In genomic region chr6:124947821-124948451, GRCh38 we compare ENCODE assay signal across 30 cellular contexts. TPM values are rescaled to one million over a fixed set of nuclear protein-coding genes. Genes with fewer than 3 reads are reported as not detected.
DNase-seq lines count a peak whose midpoint lies in the region; ATAC-seq and TF ChIP-seq lines count a peak whose summit lies in the region.
"Had no signal": no experiment of that assay in that cellular context is flagged by ENCODE, and none has a peak within 500 bp of the region (broad histone marks: within the 10 kb centered on the region; RNA-seq: fewer than 3 reads in every experiment).

No MANE protein-coding gene starts in this region.

- no peaks in the 10 kb centered on the region for H3K79me2 ChIP-seq in fibroblast of lung (ENCODE audit: control insufficient read depth, insufficient read depth, low read length)
- H3K79me2 ChIP-seq: hepatocyte, parathyroid adenoma had no signal

- H3K9me3 Mint-ChIP-seq in WTC11 = peaks cover 7% of the 10 kb centered on the region
- no peaks in the 10 kb centered on the region for H3K9me3 Mint-ChIP-seq in activated CD4-positive, alpha-beta memory T cell treated with anti-CD3 and anti-CD28 coated beads for 36 hours
- H3K9me3 Mint-ChIP-seq: activated CD4-positive, alpha-beta T cell treated with anti-CD3 and anti-CD28 coated beads, Interleukin-2, amount 10 ng/mL, durations not matched to agents 7 days and 5 days; CD8-positive, alpha-beta T cell; stimulated activated naive CD8-positive, alpha-beta T cell treated with anti-CD3 and anti-CD28 coated beads, Interleukin-15, amount 100 ng/mL, for 72 hours had no signal

- no peak overlapping the region for H3K4me3 Mint-ChIP-seq in WTC11
- H3K4me3 Mint-ChIP-seq in activated CD4-positive, alpha-beta memory T cell treated with anti-CD3 and anti-CD28 coated beads for 36 hours = no peak overlapping the region
- H3K4me3 Mint-ChIP-seq: activated CD4-positive, alpha-beta T cell treated with anti-CD3 and anti-CD28 coated beads, Interleukin-2, amount 10 ng/mL, durations not matched to agents 7 days and 5 days; activated naive CD4-positive, alpha-beta T cell treated with anti-CD3 and anti-CD28 coated beads, Interleukin-2, amount 50 U/mL, for 24 hours; CD8-positive, alpha-beta T cell; stimulated activated naive CD8-positive, alpha-beta T cell treated with anti-CD3 and anti-CD28 coated beads, Interleukin-15, amount 100 ng/mL, for 72 hours had no signal

- H3K27me3 ChIP-seq in RWPE2 (ENCODE audit: insufficient read depth, poor library complexity, severe bottlenecking) (no peaks in the 10 kb centered on the region), fibroblast of lung (ENCODE audit: control insufficient read depth, insufficient read depth, low read length) (no peaks in the 10 kb centered on the region)
- H3K27me3 ChIP-seq: ascending aorta, dorsolateral prefrontal cortex, hepatocyte, sigmoid colon, tibial artery had no signal

- H3K4me3 ChIP-seq in RWPE2 (ENCODE audit: severe bottlenecking) (no peak overlapping the region), fibroblast of lung (replicated peaks in 1 of 4; ENCODE audit: control extremely low read depth in 1 of 4, insufficient read depth in 1 of 4, low read depth in 3 of 4, low read length in 4 of 4) (no peak overlapping the region), retinal pigment epithelial cell (ENCODE audit: low read length) (no peak overlapping the region)
- H3K4me3 ChIP-seq: ascending aorta, dorsolateral prefrontal cortex, hepatocyte, lung, sigmoid colon, tibial artery had no signal

- H3K9ac ChIP-seq in fibroblast of lung (ENCODE audit: insufficient read depth, low read length) = no peak overlapping the region
- H3K9ac ChIP-seq: parathyroid adenoma had no signal

- peaks cover 15% of the 10 kb centered on the region for H3K4me1 Mint-ChIP-seq in WTC11
- peaks cover 2% of the 10 kb centered on the region for H3K4me1 Mint-ChIP-seq in activated CD4-positive, alpha-beta memory T cell treated with anti-CD3 and anti-CD28 coated beads for 36 hours (ENCODE audit: low read depth)
- H3K4me1 Mint-ChIP-seq: activated CD4-positive, alpha-beta T cell treated with anti-CD3 and anti-CD28 coated beads, Interleukin-2, amount 10 ng/mL, durations not matched to agents 7 days and 5 days; activated naive CD4-positive, alpha-beta T cell treated with anti-CD3 and anti-CD28 coated beads, Interleukin-2, amount 50 U/mL, for 24 hours; stimulated activated naive CD8-positive, alpha-beta T cell treated with anti-CD3 and anti-CD28 coated beads, Interleukin-15, amount 100 ng/mL, for 72 hours had no signal

- no peaks in the 10 kb centered on the region for H3K36me3 ChIP-seq in RWPE2 (ENCODE audit: low read depth)
- H3K36me3 ChIP-seq in fibroblast of lung (ENCODE audit: control insufficient read depth, insufficient read depth, low read length) = no peaks in the 10 kb centered on the region
- H3K36me3 ChIP-seq: ascending aorta, sigmoid colon, tibial artery, WERI-Rb-1 had no signal

- CTCF ChIA-PET in WTC11 (lab: Charles Lee) = no interaction called here
- CTCF ChIA-PET in activated CD4-positive, alpha-beta memory T cell treated with anti-CD3 and anti-CD28 coated beads for 36 hours (lab: Charles Lee) = no interaction called here

- intact Hi-C loops in activated CD4-positive, alpha-beta memory T cell treated with anti-CD3 and anti-CD28 coated beads for 36 hours (cut with micrococcal nuclease) = no loop called here
- intact Hi-C loops in posterior vena cava (cut with DNase I) = loop anchor here in 1 of 2 donors (10.0 kb wide), 1 partner anchor 1717 kb away; no protein-coding TSS in a partner anchor

- DNase-seq in GM03348 (ENCODE audit: low spot score) (peak; percentile 12), RWPE2 (ENCODE audit: low spot score) (no peak), fibroblast of lung (ENCODE audit: low read depth in 2 of 2) (peak; percentile 22 to 50), retinal pigment epithelial cell (ENCODE audit: low read depth) (peak; percentile 66), WTC11 (ENCODE audit: low spot score) (no peak), posterior vena cava (ENCODE audit: low spot score) (no peak)
- no peak for DNase-seq in activated CD4-positive, alpha-beta memory T cell treated with anti-CD3 and anti-CD28 coated beads for 36 hours
- DNase-seq in activated CD4-positive, alpha-beta T cell treated with anti-CD3 and anti-CD28 coated beads, Interleukin-2, amount 50 U/mL, for 48 hours = no peak
- DNase-seq: activated CD4-positive, alpha-beta T cell treated with anti-CD3 and anti-CD28 coated beads, Interleukin-2, amount 10 ng/mL, durations not matched to agents 7 days and 5 days; AML-193; CD8-positive, alpha-beta T cell; DMS153; dorsolateral prefrontal cortex; GF-D8; H7; kidney; NCI-H1092; NCI-H187; NCI-H526; sigmoid colon; stimulated activated naive CD8-positive, alpha-beta T cell treated with anti-CD3 and anti-CD28 coated beads, Interleukin-15, amount 100 ng/mL, for 72 hours; tibial artery; WERI-Rb-1 had no signal

- H2AFZ ChIP-seq in fibroblast of lung (ENCODE audit: low read length) = no peak overlapping the region
- H2AFZ ChIP-seq: hepatocyte, parathyroid adenoma had no signal

- H3K27ac ChIP-seq in RWPE2 (ENCODE audit: poor library complexity, severe bottlenecking) (no peak overlapping the region), fibroblast of lung (ENCODE audit: insufficient read depth, low read length) (no peak overlapping the region)
- H3K27ac ChIP-seq: ascending aorta, dorsolateral prefrontal cortex, hepatocyte, parathyroid adenoma, RWPE1, sigmoid colon, tibial artery, WERI-Rb-1 had no signal

- H3K27ac Mint-ChIP-seq in WTC11 = no peak overlapping the region
- no peak overlapping the region for H3K27ac Mint-ChIP-seq in activated CD4-positive, alpha-beta memory T cell treated with anti-CD3 and anti-CD28 coated beads for 36 hours
- H3K27ac Mint-ChIP-seq: activated CD4-positive, alpha-beta T cell treated with anti-CD3 and anti-CD28 coated beads, Interleukin-2, amount 10 ng/mL, durations not matched to agents 7 days and 5 days; activated naive CD4-positive, alpha-beta T cell treated with anti-CD3 and anti-CD28 coated beads, Interleukin-2, amount 50 U/mL, for 24 hours; CD8-positive, alpha-beta T cell; stimulated activated naive CD8-positive, alpha-beta T cell treated with anti-CD3 and anti-CD28 coated beads, Interleukin-15, amount 100 ng/mL, for 72 hours had no signal

- no peaks in the 10 kb centered on the region for H4K20me1 ChIP-seq in fibroblast of lung (ENCODE audit: control insufficient read depth, extremely low read depth, insufficient read depth, low read length)

- TF ChIP-seq CTCF in RWPE2 (IDR thresholded peaks at IDR 0.05; ENCODE audit: poor library complexity, severe bottlenecking) (no peak), fibroblast of lung (conservative IDR thresholded peaks at IDR 0.05 in 1 of 2, IDR thresholded peaks at IDR 0.05 in 1 of 2; ENCODE audit: low read depth in 1 of 2, low read length in 2 of 2) (no peak), retinal pigment epithelial cell (conservative IDR thresholded peaks at IDR 0.05; ENCODE audit: low read depth, low read length) (no peak), WTC11 (IDR thresholded peaks at IDR 0.05) (no peak)

- POLR2A ChIA-PET in WTC11 (lab: Charles Lee) = no interaction called here
- POLR2A ChIA-PET in activated CD4-positive, alpha-beta memory T cell treated with anti-CD3 and anti-CD28 coated beads for 36 hours (lab: Charles Lee) = no interaction called here

- ATAC-seq in RWPE2 (ENCODE audit: low read depth) = peak; percentile 53
- no peak for ATAC-seq in WTC11
- ATAC-seq: CD8-positive, alpha-beta T cell; HepG2; stimulated activated naive CD8-positive, alpha-beta T cell treated with anti-CD3 and anti-CD28 coated beads, Interleukin-15, amount 100 ng/mL, for 72 hours had no signal

- no peaks in the 10 kb centered on the region for H3K36me3 Mint-ChIP-seq in WTC11
- H3K36me3 Mint-ChIP-seq in activated CD4-positive, alpha-beta memory T cell treated with anti-CD3 and anti-CD28 coated beads for 36 hours = no peaks in the 10 kb centered on the region
- H3K36me3 Mint-ChIP-seq: activated naive CD4-positive, alpha-beta T cell treated with anti-CD3 and anti-CD28 coated beads, Interleukin-2, amount 50 U/mL, for 24 hours; CD8-positive, alpha-beta T cell had no signal

- H3K9me3 ChIP-seq in RWPE2 (ENCODE audit: severe bottlenecking) (peaks cover 3% of the 10 kb centered on the region), fibroblast of lung (ENCODE audit: control insufficient read depth, insufficient read depth, low read depth, low read length) (no peaks in the 10 kb centered on the region)
- H3K9me3 ChIP-seq: ascending aorta, sigmoid colon, tibial artery had no signal

- H3K4me2 ChIP-seq in fibroblast of lung (ENCODE audit: extremely low read depth, insufficient read depth, low read length) = peak overlapping the region; percentile 44
- H3K4me2 ChIP-seq: hepatocyte had no signal

- no peaks in the 10 kb centered on the region for H3K27me3 Mint-ChIP-seq in WTC11 (ENCODE audit: low read depth)
- H3K27me3 Mint-ChIP-seq in activated CD4-positive, alpha-beta memory T cell treated with anti-CD3 and anti-CD28 coated beads for 36 hours = no peaks in the 10 kb centered on the region
- H3K27me3 Mint-ChIP-seq: stimulated activated naive CD8-positive, alpha-beta T cell treated with anti-CD3 and anti-CD28 coated beads, Interleukin-15, amount 100 ng/mL, for 72 hours had no signal

- H3K4me1 ChIP-seq in RWPE2 (ENCODE audit: insufficient read depth, poor library complexity, severe bottlenecking) (peaks cover 17% of the 10 kb centered on the region), fibroblast of lung (ENCODE audit: control insufficient read depth, extremely low read depth, insufficient read depth, low read length) (peaks cover 2% of the 10 kb centered on the region)
- H3K4me1 ChIP-seq: ascending aorta, parathyroid adenoma, sigmoid colon had no signal

TF ChIP-seq in WTC11, 78 proteins besides CTCF, POLR2A, EP300 and RAD21 (continues in another document):
- TF ChIP-seq GABPB1 (CRISPR knock-in tag; IDR thresholded peaks at IDR 0.05) (no peak), NR1H2 (CRISPR knock-in tag; IDR thresholded peaks at IDR 0.05) (no peak)

RNA-seq across cellular contexts. Expression of gene RNF217, which starts 14.3 kb away (rescaled TPM):
- 10.5 and 13.2 TPM in 2 replicates for total RNA-seq in fibroblast of lung
- polyA plus RNA-seq in fibroblast of lung = 9.8 and 19.5 TPM in 2 replicates
- polyA plus RNA-seq in fibroblast of lung (2012) = 7.2 and 11.9 TPM in 2 replicates
- 4.3 and 5.7 TPM in 2 replicates for polyA minus RNA-seq in fibroblast of lung (ENCODE audit: low replicate concordance)
- total RNA-seq in WTC11 (2021) = 7.4 to 12.2 TPM (median 11.0 TPM) in 3 replicates
- total RNA-seq in activated CD4-positive, alpha-beta memory T cell treated with anti-CD3 and anti-CD28 coated beads for 36 hours = 1 to 10 TPM in 1 of 2 experiments, under 1 TPM in 1; 0.52 to 1.1 TPM
- 10 to 100 TPM; 23.7 to 29.2 TPM for total RNA-seq in posterior vena cava
- total RNA-seq: CD8-positive, alpha-beta T cell had no signal

Comparison
In these comparisons a context has a peak if more than half of its experiments do, and no peak if none do; other contexts are left out.
1. DNase-seq: peak in GM03348 (single experiment), fibroblast of lung (2 of 2) and retinal pigment epithelial cell (single experiment); none in RWPE2 (single experiment), WTC11 (single experiment), activated CD4-positive, alpha-beta memory T cell treated with anti-CD3 and anti-CD28 coated beads for 36 hours (single experiment), posterior vena cava (single experiment) and activated CD4-positive, alpha-beta T cell treated with anti-CD3 and anti-CD28 coated beads, Interleukin-2, amount 50 U/mL, for 48 hours (0 of 2).